In genomic region chr2:143425896-143426295, GRCh38 we compare ENCODE assay signal across 31 cellular contexts.
"Had no signal": no experiment of that assay in that cellular context is flagged by ENCODE, and none has a peak within 500 bp of the region (broad histone marks: within the 10 kb centered on the region; RNA-seq: fewer than 3 reads in every experiment).

No MANE protein-coding gene starts in this region.

- H3K36me3 ChIP-seq: cardiac muscle cell, heart left ventricle, left ventricle myocardium inferior, ovary, right lobe of liver, stomach, thyroid gland, upper lobe of left lung had no signal

- H3K4me3 Mint-ChIP-seq: activated CD4-positive, alpha-beta T cell treated with anti-CD3 and anti-CD28 coated beads, Interleukin-2, amount 10 ng/mL, durations not matched to agents 7 days and 5 days; activated CD8-positive, alpha-beta T cell treated with anti-CD3 and anti-CD28 coated beads for 36 hours; effector memory CD8-positive, alpha-beta T cell; nephron; stimulated activated naive B cell treated with anti-CD40 and anti-IgM and Interleukin-4, amounts not matched to agents 10 μg/mL and 1 μg/mL and 100 μg/mL, for 72 hours; T-helper 17 cell had no signal

- H3K27ac ChIP-seq: body of pancreas, cardiac muscle cell, foreskin keratinocyte, heart left ventricle, left ventricle myocardium inferior, ovary, right lobe of liver, stomach, thyroid gland, upper lobe of left lung had no signal

- DNase-seq: activated CD4-positive, alpha-beta T cell treated with anti-CD3 and anti-CD28 coated beads for 1 hour; activated CD4-positive, alpha-beta T cell treated with anti-CD3 and anti-CD28 coated beads, Interleukin-2, amount 10 ng/mL, durations not matched to agents 7 days and 5 days; activated CD8-positive, alpha-beta T cell treated with anti-CD3 and anti-CD28 coated beads for 36 hours; activated effector memory CD4-positive, alpha-beta T cell treated with Interleukin-2 at 50 U/mL for 16 hours; activated naive CD4-positive, alpha-beta T cell treated with Interleukin-2 at 50 U/mL for 16 hours; activated T-cell treated with anti-CD3 and anti-CD28 coated beads, Interleukin-2, amount 50 U/mL, for 48 hours; body of pancreas; cerebellar nuclear complex; cortex of kidney; effector memory CD8-positive, alpha-beta T cell; heart left ventricle; hypothalamus; left ventricle myocardium inferior; ovary; right lobe of liver; small intestine; stimulated activated CD4-positive, alpha-beta T cell treated with anti-CD3 and anti-CD28 coated beads, Interleukin-1b, Interleukin-23, amount 100 ng/mL, for 48 hours; stimulated activated CD4-positive, alpha-beta T cell treated with anti-CD3 and anti-CD28 coated beads, Interleukin-4, amount 100 ng/mL, for 4 hours; stimulated activated CD8-positive, alpha-beta memory T cell treated with anti-CD3 and anti-CD28 coated beads, Interleukin-4, amount 100 ng/mL, for 48 hours; stimulated activated naive B cell treated with anti-CD40 and anti-IgM and Interleukin-4, amounts not matched to agents 10 μg/mL and 1 μg/mL and 100 μg/mL, for 72 hours; stomach; T-helper 17 cell; T1000; thyroid gland; upper lobe of left lung had no signal

- H3K9me3 ChIP-seq: body of pancreas, heart left ventricle, left ventricle myocardium inferior, ovary, right lobe of liver, stomach, thyroid gland, upper lobe of left lung had no signal

- H3K27ac Mint-ChIP-seq: activated CD4-positive, alpha-beta T cell treated with anti-CD3 and anti-CD28 coated beads, Interleukin-2, amount 10 ng/mL, durations not matched to agents 7 days and 5 days; activated CD8-positive, alpha-beta T cell treated with anti-CD3 and anti-CD28 coated beads for 36 hours; effector memory CD8-positive, alpha-beta T cell; nephron; progenitor cell of endocrine pancreas; stimulated activated naive B cell treated with anti-CD40 and anti-IgM and Interleukin-4, amounts not matched to agents 10 μg/mL and 1 μg/mL and 100 μg/mL, for 72 hours had no signal

- H3K27me3 Mint-ChIP-seq: activated CD4-positive, alpha-beta T cell treated with anti-CD3 and anti-CD28 coated beads, Interleukin-2, amount 10 ng/mL, durations not matched to agents 7 days and 5 days; activated CD8-positive, alpha-beta T cell treated with anti-CD3 and anti-CD28 coated beads for 36 hours; effector memory CD8-positive, alpha-beta T cell; progenitor cell of endocrine pancreas; stimulated activated naive B cell treated with anti-CD40 and anti-IgM and Interleukin-4, amounts not matched to agents 10 μg/mL and 1 μg/mL and 100 μg/mL, for 72 hours; T-helper 17 cell had no signal

- H3K27me3 ChIP-seq: body of pancreas, cardiac muscle cell, foreskin keratinocyte, heart left ventricle, ovary, right lobe of liver, stomach, thyroid gland, upper lobe of left lung had no signal

- ATAC-seq: activated CD8-positive, alpha-beta T cell treated with anti-CD3 and anti-CD28 coated beads for 36 hours; body of pancreas; effector memory CD8-positive, alpha-beta T cell; esophagus mucosa; heart left ventricle; right lobe of liver; stimulated activated naive B cell treated with anti-CD40 and anti-IgM and Interleukin-4, amounts not matched to agents 10 μg/mL and 1 μg/mL and 100 μg/mL, for 72 hours; T-helper 17 cell had no signal

- H3K9me3 Mint-ChIP-seq: activated CD4-positive, alpha-beta T cell treated with anti-CD3 and anti-CD28 coated beads, Interleukin-2, amount 10 ng/mL, durations not matched to agents 7 days and 5 days; activated CD8-positive, alpha-beta T cell treated with anti-CD3 and anti-CD28 coated beads for 36 hours; effector memory CD8-positive, alpha-beta T cell; nephron had no signal

- H3K4me3 ChIP-seq: body of pancreas, cardiac muscle cell, heart left ventricle, left ventricle myocardium inferior, lung, ovary, right lobe of liver, stomach, thyroid gland, upper lobe of left lung had no signal

- H3K4me1 ChIP-seq: foreskin keratinocyte, left ventricle myocardium inferior, thyroid gland, upper lobe of left lung had no signal
